1 cellular context compared by ENCODE assay signal in the genomic region with DNA sequence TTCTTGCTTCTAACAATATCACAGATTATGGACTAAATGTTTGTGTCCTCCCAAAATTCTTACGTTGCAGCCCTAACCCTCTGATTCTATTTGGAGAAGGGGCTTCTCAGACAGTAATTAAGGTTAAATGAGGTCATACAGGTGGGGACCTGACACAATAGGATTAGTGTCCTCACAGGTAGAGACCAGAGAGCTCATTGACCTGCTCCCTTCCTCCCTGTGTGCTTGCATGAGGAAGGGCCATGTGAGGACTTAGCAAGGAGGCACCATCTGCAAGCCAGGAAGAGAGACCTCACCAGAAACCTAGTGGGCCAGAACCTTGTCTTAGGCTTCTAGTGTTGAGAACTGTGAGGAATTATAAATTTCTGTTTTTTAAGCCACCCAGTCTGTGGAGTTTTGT.
TF ChIP-seq lines count a peak whose summit lies in the region.

No MANE protein-coding gene starts in this region.

TF ChIP-seq in GM23338, 12 proteins besides CTCF, POLR2A, EP300 and RAD21 (continued from another document):
- TF ChIP-seq, protein P1, sequence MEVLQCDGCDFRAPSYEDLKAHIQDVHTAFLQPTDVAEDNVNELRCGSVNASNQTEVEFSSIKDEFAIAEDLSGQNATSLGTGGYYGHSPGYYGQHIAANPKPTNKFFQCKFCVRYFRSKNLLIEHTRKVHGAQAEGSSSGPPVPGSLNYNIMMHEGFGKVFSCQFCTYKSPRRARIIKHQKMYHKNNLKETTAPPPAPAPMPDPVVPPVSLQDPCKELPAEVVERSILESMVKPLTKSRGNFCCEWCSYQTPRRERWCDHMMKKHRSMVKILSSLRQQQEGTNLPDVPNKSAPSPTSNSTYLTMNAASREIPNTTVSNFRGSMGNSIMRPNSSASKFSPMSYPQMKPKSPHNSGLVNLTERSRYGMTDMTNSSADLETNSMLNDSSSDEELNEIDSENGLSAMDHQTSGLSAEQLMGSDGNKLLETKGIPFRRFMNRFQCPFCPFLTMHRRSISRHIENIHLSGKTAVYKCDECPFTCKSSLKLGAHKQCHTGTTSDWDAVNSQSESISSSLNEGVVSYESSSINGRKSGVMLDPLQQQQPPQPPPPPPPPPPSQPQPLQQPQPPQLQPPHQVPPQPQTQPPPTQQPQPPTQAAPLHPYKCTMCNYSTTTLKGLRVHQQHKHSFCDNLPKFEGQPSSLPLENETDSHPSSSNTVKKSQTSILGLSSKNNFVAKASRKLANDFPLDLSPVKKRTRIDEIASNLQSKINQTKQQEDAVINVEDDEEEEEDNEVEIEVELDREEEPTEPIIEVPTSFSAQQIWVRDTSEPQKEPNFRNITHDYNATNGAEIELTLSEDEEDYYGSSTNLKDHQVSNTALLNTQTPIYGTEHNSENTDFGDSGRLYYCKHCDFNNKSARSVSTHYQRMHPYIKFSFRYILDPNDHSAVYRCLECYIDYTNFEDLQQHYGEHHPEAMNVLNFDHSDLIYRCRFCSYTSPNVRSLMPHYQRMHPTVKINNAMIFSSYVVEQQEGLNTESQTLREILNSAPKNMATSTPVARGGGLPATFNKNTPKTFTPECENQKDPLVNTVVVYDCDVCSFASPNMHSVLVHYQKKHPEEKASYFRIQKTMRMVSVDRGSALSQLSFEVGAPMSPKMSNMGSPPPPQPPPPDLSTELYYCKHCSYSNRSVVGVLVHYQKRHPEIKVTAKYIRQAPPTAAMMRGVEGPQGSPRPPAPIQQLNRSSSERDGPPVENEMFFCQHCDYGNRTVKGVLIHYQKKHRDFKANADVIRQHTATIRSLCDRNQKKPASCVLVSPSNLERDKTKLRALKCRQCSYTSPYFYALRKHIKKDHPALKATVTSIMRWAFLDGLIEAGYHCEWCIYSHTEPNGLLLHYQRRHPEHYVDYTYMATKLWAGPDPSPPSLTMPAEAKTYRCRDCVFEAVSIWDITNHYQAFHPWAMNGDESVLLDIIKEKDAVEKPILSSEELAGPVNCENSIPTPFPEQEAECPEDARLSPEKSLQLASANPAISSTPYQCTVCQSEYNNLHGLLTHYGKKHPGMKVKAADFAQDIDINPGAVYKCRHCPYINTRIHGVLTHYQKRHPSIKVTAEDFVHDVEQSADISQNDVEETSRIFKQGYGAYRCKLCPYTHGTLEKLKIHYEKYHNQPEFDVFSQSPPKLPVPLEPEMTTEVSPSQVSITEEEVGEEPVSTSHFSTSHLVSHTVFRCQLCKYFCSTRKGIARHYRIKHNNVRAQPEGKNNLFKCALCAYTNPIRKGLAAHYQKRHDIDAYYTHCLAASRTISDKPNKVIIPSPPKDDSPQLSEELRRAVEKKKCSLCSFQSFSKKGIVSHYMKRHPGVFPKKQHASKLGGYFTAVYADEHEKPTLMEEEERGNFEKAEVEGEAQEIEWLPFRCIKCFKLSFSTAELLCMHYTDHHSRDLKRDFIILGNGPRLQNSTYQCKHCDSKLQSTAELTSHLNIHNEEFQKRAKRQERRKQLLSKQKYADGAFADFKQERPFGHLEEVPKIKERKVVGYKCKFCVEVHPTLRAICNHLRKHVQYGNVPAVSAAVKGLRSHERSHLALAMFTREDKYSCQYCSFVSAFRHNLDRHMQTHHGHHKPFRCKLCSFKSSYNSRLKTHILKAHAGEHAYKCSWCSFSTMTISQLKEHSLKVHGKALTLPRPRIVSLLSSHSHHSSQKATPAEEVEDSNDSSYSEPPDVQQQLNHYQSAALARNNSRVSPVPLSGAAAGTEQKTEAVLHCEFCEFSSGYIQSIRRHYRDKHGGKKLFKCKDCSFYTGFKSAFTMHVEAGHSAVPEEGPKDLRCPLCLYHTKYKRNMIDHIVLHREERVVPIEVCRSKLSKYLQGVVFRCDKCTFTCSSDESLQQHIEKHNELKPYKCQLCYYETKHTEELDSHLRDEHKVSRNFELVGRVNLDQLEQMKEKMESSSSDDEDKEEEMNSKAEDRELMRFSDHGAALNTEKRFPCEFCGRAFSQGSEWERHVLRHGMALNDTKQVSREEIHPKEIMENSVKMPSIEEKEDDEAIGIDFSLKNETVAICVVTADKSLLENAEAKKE (CRISPR knock-in tag; IDR thresholded peaks at IDR 0.05): no peak
- TF ChIP-seq ZNF331 (CRISPR knock-in tag; IDR thresholded peaks at IDR 0.05; ENCODE audit: low read depth): no peak
- TF ChIP-seq EZH2 (IDR thresholded peaks at IDR 0.05; ENCODE audit: low read depth, unreplicated experiment): no peak
- no peak for TF ChIP-seq NANOG (IDR thresholded peaks at IDR 0.05; ENCODE audit: borderline replicate concordance)
